Comparison of ENCODE assay signal across 23 cellular contexts in the genomic region with DNA sequence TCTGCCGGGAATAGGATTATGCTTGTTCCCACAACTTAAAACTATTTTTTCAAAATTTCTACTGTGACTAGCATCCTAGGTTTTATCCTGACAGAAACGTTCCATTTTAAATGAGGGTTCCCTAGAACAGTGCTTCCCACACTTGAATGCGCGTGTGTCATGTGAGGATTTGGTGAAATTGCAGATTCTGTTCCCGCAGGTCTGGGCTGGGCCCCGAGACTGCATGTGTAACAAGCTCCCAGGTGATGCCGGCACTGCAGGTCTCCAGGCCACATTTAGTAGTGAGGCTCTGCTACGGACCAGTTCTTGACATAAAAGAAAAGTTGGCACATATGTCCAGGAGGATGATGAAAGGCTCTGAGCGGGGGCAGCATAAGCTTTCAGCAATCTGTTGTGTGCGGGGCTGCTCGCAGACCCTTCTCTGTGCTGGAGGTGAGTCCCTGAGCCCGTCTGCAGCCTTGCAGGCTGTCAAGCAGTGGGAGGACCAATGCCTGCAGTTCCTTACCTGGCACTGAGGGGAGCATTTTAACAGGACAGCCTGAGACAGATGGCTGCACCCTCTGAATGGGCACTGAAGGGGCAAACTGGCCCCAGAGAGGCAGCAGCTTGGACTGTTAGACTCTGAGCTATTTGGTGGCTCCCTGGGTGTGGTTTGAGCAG. TPM values are rescaled to one million over a fixed set of nuclear protein-coding genes. Genes with fewer than 3 reads are reported as not detected.
A peak's percentile ranks its signal among the peaks of the same experiment; 100 is the strongest.
DNase-seq lines count a peak whose midpoint lies in the region; ATAC-seq, FAIRE-seq and TF ChIP-seq lines count a peak whose summit lies in the region.
"Had no signal": no experiment of that assay in that cellular context is flagged by ENCODE, and none has a peak within 500 bp of the region (broad histone marks: within the 10 kb centered on the region; RNA-seq: fewer than 3 reads in every experiment).

No MANE protein-coding gene starts in this region.

- no peak for TF ChIP-seq CTCF in hepatocyte (IDR thresholded peaks at IDR 0.05; ENCODE audit: poor library complexity)
- TF ChIP-seq CTCF in neural crest cell (conservative IDR thresholded peaks at IDR 0.05), result no peak
- TF ChIP-seq CTCF in D721Med (IDR thresholded peaks at IDR 0.05; ENCODE audit: insufficient read depth, missing control alignments), result no peak

- H3K27me3 ChIP-seq in CD4-positive, CD25-positive, alpha-beta regulatory T cell (ENCODE audit: control insufficient read depth, insufficient read depth, low read length), result no peaks in the 10 kb centered on the region
- no peaks in the 10 kb centered on the region for H3K27me3 ChIP-seq in hepatocyte
- no peaks in the 10 kb centered on the region for H3K27me3 ChIP-seq in right cardiac atrium (ENCODE audit: control insufficient read depth, insufficient read depth)
- no peaks in the 10 kb centered on the region for H3K27me3 ChIP-seq in naive thymus-derived CD4-positive, alpha-beta T cell (ENCODE audit: control insufficient read depth in 2 of 2, insufficient read depth in 2 of 2, low read length in 2 of 2)

- FAIRE-seq in D721Med (lab: Jason Lieb, UNC), result no peak
- FAIRE-seq: kidney had no signal

- peaks cover 40 to 73% (median 56%) of the 10 kb centered on the region in 4 donors for H3K4me1 Mint-ChIP-seq in CD4-positive, CD25-positive, alpha-beta regulatory T cell
- H3K4me1 Mint-ChIP-seq in neural crest cell, result peaks cover 43% of the 10 kb centered on the region
- peaks cover 22 to 72% (median 55%) of the 10 kb centered on the region in 7 donors for H3K4me1 Mint-ChIP-seq in naive thymus-derived CD4-positive, alpha-beta T cell

- peak overlapping the region; percentile 39 to 66 (median 60) for H3K27ac Mint-ChIP-seq in CD4-positive, CD25-positive, alpha-beta regulatory T cell
- peak overlapping the region; percentile 20 for H3K27ac Mint-ChIP-seq in neural crest cell (ENCODE audit: unreplicated experiment)
- H3K27ac Mint-ChIP-seq in naive thymus-derived CD4-positive, alpha-beta T cell, result peak overlapping the region in 2 of 9 donors; percentile 28 to 59
- H3K27ac Mint-ChIP-seq: memory B cell had no signal

- peaks cover 19% of the 10 kb centered on the region for H3K4me1 ChIP-seq in CD4-positive, CD25-positive, alpha-beta regulatory T cell (ENCODE audit: control insufficient read depth, insufficient read depth, low read length, poor library complexity, severe bottlenecking)
- H3K4me1 ChIP-seq in hepatocyte (ENCODE audit: insufficient read depth) (peaks cover 10% of the 10 kb centered on the region), right cardiac atrium (ENCODE audit: control insufficient read depth, insufficient read depth, low read length) (no peaks in the 10 kb centered on the region)
- H3K4me1 ChIP-seq in naive thymus-derived CD4-positive, alpha-beta T cell (ENCODE audit: control insufficient read depth in 2 of 2, insufficient read depth in 2 of 2, low read length in 2 of 2), result peaks cover 0 to 16% of the 10 kb centered on the region in 2 donors

- no peak for DNase-seq in CD4-positive, CD25-positive, alpha-beta regulatory T cell
- DNase-seq in NCI-H524 treated with DMSO at 0.1 percent for 48 hours (lab: John Stamatoyannopoulos, UW) (peak; percentile 81), hepatocyte (ENCODE audit: low spot score) (no peak), neural crest cell (ENCODE audit: low read depth, low spot score) (no peak), D721Med (ENCODE audit: insufficient read length, low spot score) (no peak), right cardiac atrium (no peak)
- no peak for DNase-seq in naive thymus-derived CD4-positive, alpha-beta T cell
- DNase-seq: ACHN; activated CD4-positive, alpha-beta T cell treated with anti-CD3 and anti-CD28 coated beads, Interleukin-2, amount 50 U/mL, for 4 hours; activated naive CD4-positive, alpha-beta T cell treated with Interleukin-2 at 50 U/mL for 16 hours; activated T-cell treated with anti-CD3 and anti-CD28 coated beads for 4 hours; CD8-positive, alpha-beta memory T cell; central memory CD4-positive, alpha-beta T cell; effector memory CD4-positive, alpha-beta T cell; heart left ventricle; kidney; NCI-H1092 treated with DMSO at 0.1 percent for 48 hours; NCI-H2107; NCI-H526 treated with DMSO at 0.1 percent for 48 hours; OCI-M1; SHP77 treated with DMSO at 0.1 percent for 48 hours had no signal

- intact Hi-C loops in right cardiac atrium (cut with DNase I), result no loop called here
- intact Hi-C loops in naive thymus-derived CD4-positive, alpha-beta T cell (cut with micrococcal nuclease), result no loop called here

- H3K27me3 Mint-ChIP-seq in CD4-positive, CD25-positive, alpha-beta regulatory T cell, result no peaks in the 10 kb centered on the region
- no peaks in the 10 kb centered on the region for H3K27me3 Mint-ChIP-seq in neural crest cell (ENCODE audit: low read depth)
- H3K27me3 Mint-ChIP-seq in naive thymus-derived CD4-positive, alpha-beta T cell, result no peaks in the 10 kb centered on the region
- H3K27me3 Mint-ChIP-seq: CD8-positive, alpha-beta memory T cell; memory B cell had no signal

- no peak overlapping the region for H3K27ac ChIP-seq in CD4-positive, CD25-positive, alpha-beta regulatory T cell (ENCODE audit: insufficient read depth, low read length, poor library complexity, severe bottlenecking)
- H3K27ac ChIP-seq in hepatocyte, result peak overlapping the region; percentile 74
- no peak overlapping the region for H3K27ac ChIP-seq in right cardiac atrium (ENCODE audit: low read length)
- no peak overlapping the region for H3K27ac ChIP-seq in naive thymus-derived CD4-positive, alpha-beta T cell (ENCODE audit: low read depth, low read length)
- H3K27ac ChIP-seq: heart left ventricle had no signal

- no peak overlapping the region for H2AFZ ChIP-seq in hepatocyte

- H3K9me3 ChIP-seq in CD4-positive, CD25-positive, alpha-beta regulatory T cell (ENCODE audit: control insufficient read depth in 2 of 2, low read length in 2 of 2), result no peaks in the 10 kb centered on the region
- H3K9me3 ChIP-seq in hepatocyte (ENCODE audit: low read depth), result no peaks in the 10 kb centered on the region
- no peaks in the 10 kb centered on the region for H3K9me3 ChIP-seq in right cardiac atrium (ENCODE audit: control insufficient read depth, low read length)
- H3K9me3 ChIP-seq in naive thymus-derived CD4-positive, alpha-beta T cell (ENCODE audit: control insufficient read depth in 2 of 3, low read length in 3 of 3), result no peaks in the 10 kb centered on the region
- H3K9me3 ChIP-seq: heart left ventricle had no signal

- no peak overlapping the region for H3K4me2 ChIP-seq in hepatocyte

- POLR2A ChIA-PET in naive thymus-derived CD4-positive, alpha-beta T cell (lab: Charles Lee), result no interaction called here

- H3K36me3 ChIP-seq in CD4-positive, CD25-positive, alpha-beta regulatory T cell (ENCODE audit: control insufficient read depth, insufficient read depth, low read length), result peaks cover 10% of the 10 kb centered on the region
- no peaks in the 10 kb centered on the region for H3K36me3 ChIP-seq in hepatocyte (replicated peaks; ENCODE audit: insufficient read depth, low read depth)
- H3K36me3 ChIP-seq in naive thymus-derived CD4-positive, alpha-beta T cell (ENCODE audit: control insufficient read depth in 2 of 3, insufficient read depth in 3 of 3, low read length in 3 of 3), result no peaks in the 10 kb centered on the region
- H3K36me3 ChIP-seq: heart left ventricle had no signal

- peaks cover 13% of the 10 kb centered on the region for H3K36me3 Mint-ChIP-seq in CD4-positive, CD25-positive, alpha-beta regulatory T cell
- H3K36me3 Mint-ChIP-seq in neural crest cell (ENCODE audit: low read depth), result no peaks in the 10 kb centered on the region
- H3K36me3 Mint-ChIP-seq in naive thymus-derived CD4-positive, alpha-beta T cell, result peaks cover 5 to 24% (median 8%) of the 10 kb centered on the region in 5 donors
- H3K36me3 Mint-ChIP-seq: memory B cell had no signal

- WGBS in hepatocyte (ENCODE audit: low lambda C conversion rate, missing lambda C conversion rate), result 70% methylated on average over 12 of the region's 12 CpGs
- WGBS in right cardiac atrium, result 75% methylated on average over 12 of the region's 12 CpGs

- H3K4me3 Mint-ChIP-seq in CD4-positive, CD25-positive, alpha-beta regulatory T cell, result peak overlapping the region in 1 of 4 donors; percentile 58
- H3K4me3 Mint-ChIP-seq in neural crest cell, result peak overlapping the region; percentile 39
- H3K4me3 Mint-ChIP-seq in naive thymus-derived CD4-positive, alpha-beta T cell, result no peak overlapping the region
- H3K4me3 Mint-ChIP-seq: memory B cell had no signal

- H3K9me3 Mint-ChIP-seq in CD4-positive, CD25-positive, alpha-beta regulatory T cell, result peaks cover 0 to 1% (median 0%) of the 10 kb centered on the region in 7 donors
- H3K9me3 Mint-ChIP-seq in neural crest cell, result no peaks in the 10 kb centered on the region
- peaks cover 0 to 2% (median 0%) of the 10 kb centered on the region in 11 donors for H3K9me3 Mint-ChIP-seq in naive thymus-derived CD4-positive, alpha-beta T cell
- H3K9me3 Mint-ChIP-seq: CD8-positive, alpha-beta memory T cell; memory B cell had no signal

- CTCF ChIA-PET in naive thymus-derived CD4-positive, alpha-beta T cell (lab: Charles Lee), result no interaction called here

- peaks cover 44% of the 10 kb centered on the region for H3K79me2 ChIP-seq in hepatocyte

- no peaks in the 10 kb centered on the region for H3K9me2 ChIP-seq in hepatocyte (replicated peaks; ENCODE audit: insufficient read depth)

- no peak for ATAC-seq in CD4-positive, CD25-positive, alpha-beta regulatory T cell (ENCODE audit: low read depth in 2 of 2)
- ATAC-seq in right cardiac atrium, result no peak
- ATAC-seq in naive thymus-derived CD4-positive, alpha-beta T cell, result no peak
- ATAC-seq in GM21619 (IDR thresholded peaks at IDR 0.05; ENCODE audit: unreplicated experiment), result no peak
- ATAC-seq: heart left ventricle had no signal

- H4K20me1 ChIP-seq in hepatocyte (ENCODE audit: insufficient read depth, poor library complexity, severe bottlenecking), result no peaks in the 10 kb centered on the region

- H3K4me3 ChIP-seq in CD4-positive, CD25-positive, alpha-beta regulatory T cell (ENCODE audit: low read depth, low read length), result no peak overlapping the region
- H3K4me3 ChIP-seq in hepatocyte, result no peak overlapping the region
- H3K4me3 ChIP-seq in right cardiac atrium (ENCODE audit: low read length), result no peak overlapping the region
- H3K4me3 ChIP-seq in naive thymus-derived CD4-positive, alpha-beta T cell (ENCODE audit: low read length), result no peak overlapping the region
- H3K4me3 ChIP-seq: heart left ventricle had no signal

RNA-seq across cellular contexts. Expression of a gene that starts 24.5 kb away (rescaled TPM):
- total RNA-seq in CD4-positive, CD25-positive, alpha-beta regulatory T cell, result 214 TPM
- 10 to 100 TPM; 53.9 to 70.2 (median 59.2) TPM for polyA plus RNA-seq in CD4-positive, CD25-positive, alpha-beta regulatory T cell
- total RNA-seq in hepatocyte (60.3 and 78.9 TPM in 2 replicates), neural crest cell (12.7 and 14.2 TPM in 2 replicates), right cardiac atrium (1 to 10 TPM; 5.2 to 9.2 (median 6.3) TPM)
- polyA plus RNA-seq in hepatocyte (34.5 and 37.2 TPM in 2 replicates), right cardiac atrium (3.0 TPM)
- 100 to 1,000 TPM in 1 of 5 experiments, 10 to 100 TPM in 4; 69.1 to 114 (median 88.0) TPM for total RNA-seq in naive thymus-derived CD4-positive, alpha-beta T cell
- 10 to 100 TPM; 19.0 to 23.8 TPM for polyA plus RNA-seq in naive thymus-derived CD4-positive, alpha-beta T cell
